12 cellular contexts compared by ENCODE assay signal in the genomic region with DNA sequence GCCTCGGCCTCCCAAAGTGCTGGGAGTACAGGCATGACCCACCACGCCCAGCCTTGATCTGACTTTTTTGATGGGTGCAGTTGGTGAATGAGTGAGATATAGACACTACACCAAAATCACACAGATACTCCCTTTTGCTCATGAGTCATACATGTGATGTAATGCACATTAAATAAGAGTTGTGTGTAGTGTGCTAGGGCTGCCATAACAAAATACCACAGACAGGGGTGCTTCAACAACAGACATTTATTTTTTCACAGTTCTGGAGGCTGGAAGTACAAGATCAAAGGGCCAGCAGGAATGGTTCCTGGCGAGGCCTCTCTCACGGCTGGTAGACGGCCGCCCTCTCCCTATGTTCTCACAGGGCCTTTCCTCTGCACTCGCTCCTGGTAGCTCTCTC. TPM values are rescaled to one million over a fixed set of nuclear protein-coding genes. Genes with fewer than 3 reads are reported as not detected.
"Had no signal": no experiment of that assay in that cellular context is flagged by ENCODE, and none has a peak within 500 bp of the region (broad histone marks: within the 10 kb centered on the region; RNA-seq: fewer than 3 reads in every experiment).

No MANE protein-coding gene starts in this region.

- H3K27ac Mint-ChIP-seq: activated CD4-positive, alpha-beta memory T cell treated with anti-CD3 and anti-CD28 coated beads for 36 hours had no signal

- H3K4me3 Mint-ChIP-seq: activated CD4-positive, alpha-beta memory T cell treated with anti-CD3 and anti-CD28 coated beads for 36 hours; activated T-cell treated with anti-CD3 and anti-CD28 coated beads, Interleukin-2, amount 50 U/mL, for 4 hours had no signal

- ATAC-seq: activated T-cell treated with anti-CD3 and anti-CD28 coated beads, Interleukin-2, amount 50 U/mL, for 4 hours had no signal

- H3K9me3 Mint-ChIP-seq: activated CD4-positive, alpha-beta memory T cell treated with anti-CD3 and anti-CD28 coated beads for 36 hours; activated T-cell treated with anti-CD3 and anti-CD28 coated beads, Interleukin-2, amount 50 U/mL, for 4 hours had no signal

- DNase-seq: activated CD4-positive, alpha-beta memory T cell treated with anti-CD3 and anti-CD28 coated beads for 36 hours; activated gamma-delta T cell treated with Interleukin-2 at 50 U/mL for 16 hours; activated T-cell treated with anti-CD3 and anti-CD28 coated beads, Interleukin-2, amount 50 U/mL, for 4 hours; kidney; midbrain; stimulated activated CD4-positive, alpha-beta T cell treated with anti-CD3 and anti-CD28 coated beads, Interleukin-4, amount 100 ng/mL, for 4 hours had no signal

- H3K4me3 ChIP-seq: ascending aorta, cardiac muscle cell, right atrium auricular region, skin epidermis had no signal

- H3K36me3 Mint-ChIP-seq: activated CD4-positive, alpha-beta memory T cell treated with anti-CD3 and anti-CD28 coated beads for 36 hours had no signal

RNA-seq across cellular contexts. Expression of gene GBX2, which starts 46.6 kb away (rescaled TPM):
- total RNA-seq: activated CD4-positive, alpha-beta memory T cell treated with anti-CD3 and anti-CD28 coated beads for 36 hours; activated T-cell treated with anti-CD3 and anti-CD28 coated beads, Interleukin-2, amount 50 U/mL, for 4 hours; ascending aorta; kidney; posterior vena cava; right atrium auricular region; urinary bladder had no signal
